ENCODE assay signal across 22 cellular contexts in the genomic region with DNA sequence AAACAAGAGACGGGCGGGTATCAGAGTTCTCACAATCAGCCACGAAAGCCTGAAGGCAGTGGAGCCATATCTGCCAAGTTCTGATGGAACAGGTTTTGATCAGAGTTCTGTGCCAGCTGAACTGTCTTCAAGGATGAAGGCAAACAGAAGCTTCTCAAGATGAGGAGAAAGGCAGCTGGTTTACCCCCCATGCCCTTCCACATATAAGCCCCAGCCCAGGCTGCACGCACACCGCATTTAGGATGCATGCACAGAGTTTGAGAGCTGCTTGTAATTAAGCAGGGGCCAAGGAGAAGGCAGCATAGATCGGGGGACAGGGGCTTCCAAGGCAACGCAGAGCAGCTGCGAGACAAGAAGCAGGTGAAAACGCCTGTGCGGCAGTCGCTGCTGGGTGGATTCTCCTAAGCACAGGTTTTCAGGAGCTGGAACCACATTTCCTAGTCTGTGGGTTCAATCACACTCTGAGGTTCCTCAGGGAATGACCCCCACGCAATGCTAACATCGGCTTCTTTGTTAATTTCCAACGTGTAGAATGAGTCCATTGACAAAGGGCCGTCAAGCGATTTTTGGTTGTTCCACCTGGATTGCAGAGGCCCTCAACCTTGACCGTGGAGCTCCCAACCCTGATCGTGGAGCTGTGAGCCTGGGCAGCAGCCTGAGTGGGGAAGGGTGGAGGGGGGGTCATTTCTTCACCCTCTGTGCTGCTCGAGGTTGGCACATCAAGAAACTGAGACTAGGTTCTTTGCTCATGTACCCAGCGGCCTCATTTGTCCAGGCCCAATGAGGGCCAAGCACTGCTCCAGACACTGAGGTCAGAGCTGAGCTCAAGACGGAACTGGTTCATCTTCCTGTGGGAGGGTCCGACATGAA.
DNase-seq lines count a peak whose midpoint lies in the region; ATAC-seq, FAIRE-seq and TF ChIP-seq lines count a peak whose summit lies in the region.
"Had no signal": no experiment of that assay in that cellular context is flagged by ENCODE, and none has a peak within 500 bp of the region (broad histone marks: within the 10 kb centered on the region; RNA-seq: fewer than 3 reads in every experiment).

No MANE protein-coding gene starts in this region.

- ATAC-seq in right lobe of liver (no peak), HepG2 (no peak), aorta (ENCODE audit: low FRiP score) (no peak)
- ATAC-seq: activated T-cell treated with anti-CD3 and anti-CD28 coated beads, Interleukin-2, amount 50 U/mL, for 4 hours; CD8-positive, alpha-beta T cell; foreskin keratinocyte; naive thymus-derived CD4-positive, alpha-beta T cell; Panc1; stimulated activated effector memory CD8-positive, alpha-beta T cell treated with anti-CD3 and anti-CD28 coated beads, Interleukin-12 subunit alpha, Interleukin-12 subunit beta, amount 100 ng/mL, for 72 hours had no signal

- peak in 2 of 3 donors; percentile 27 to 44 for DNase-seq in right lobe of liver
- no peak for DNase-seq in HepG2 (ENCODE audit: low spot score)
- peak in 1 of 2 experiments; percentile 37 for DNase-seq in H1 (ENCODE audit: low read depth in 1 of 2, low spot score in 2 of 2)
- peak; percentile 69 for DNase-seq in osteoblast (ENCODE audit: insufficient read length, low spot score, missing footprints)
- DNase-seq in aorta = peak; percentile 19 to 21
- DNase-seq in A172 (ENCODE audit: low spot score) = no peak
- no peak for DNase-seq in DMS 273 (lab: John Stamatoyannopoulos, UW; ENCODE audit: unreplicated experiment)
- DNase-seq in occipital lobe (lab: John Stamatoyannopoulos, UW) = no peak
- DNase-seq: activated CD8-positive, alpha-beta memory T cell treated with anti-CD3 and anti-CD28 coated beads for 24 hours; activated T-cell treated with anti-CD3 and anti-CD28 coated beads, Interleukin-2, amount 50 U/mL, for 4 hours; cerebellar nuclear complex; DMS53; foreskin keratinocyte; hippocampal formation; MG63; NCI-H1436; NCI-H524 treated with DMSO at 0.1 percent for 48 hours had no signal

- H2AFZ ChIP-seq in HepG2 (ENCODE audit: low read length) (no peak overlapping the region), H1 (ENCODE audit: low read length) (no peak overlapping the region), osteoblast (ENCODE audit: low read length) (no peak overlapping the region)

- H3K79me1 ChIP-seq in H1 (ENCODE audit: low read depth, low read length) = no peaks in the 10 kb centered on the region

- TF ChIP-seq CTCF in right lobe of liver (IDR thresholded peaks at IDR 0.05) (no peak), HepG2 (CRISPR knock-in tag; IDR thresholded peaks at IDR 0.05) (no peak), H1 (IDR thresholded peaks at IDR 0.05; ENCODE audit: control extremely low read depth in 1 of 3, insufficient read depth in 1 of 3, low read depth in 1 of 3, low read length in 3 of 3) (no peak), osteoblast (IDR thresholded peaks at IDR 0.05; ENCODE audit: extremely low read depth, low read depth, low read length) (no peak)

- intact Hi-C loops in right lobe of liver (cut with DNase I) (no loop called here), HepG2 (cut with micrococcal nuclease; ENCODE audit: unreplicated experiment) (no loop called here), aorta (cut with DNase I) (no loop called here)

- H4K8ac ChIP-seq in H1 (ENCODE audit: extremely low read depth, insufficient read depth, low read length) = peak overlapping the region; percentile 12; the same call in 1 of the 2 replicates

- no peaks in the 10 kb centered on the region for H4K20me1 ChIP-seq in HepG2 (ENCODE audit: insufficient read depth, low read length)
- H4K20me1 ChIP-seq in H1 (replicated peaks in 1 of 2; ENCODE audit: control insufficient read depth in 1 of 2, insufficient read depth in 2 of 2, low read length in 2 of 2) = no peaks in the 10 kb centered on the region
- no peaks in the 10 kb centered on the region for H4K20me1 ChIP-seq in osteoblast (ENCODE audit: insufficient read depth, low read length)

- FAIRE-seq in HepG2 (lab: Jason Lieb, UNC) = no peak
- FAIRE-seq in H1 (lab: Jason Lieb, UNC) = no peak

- H3K27me3 ChIP-seq in right lobe of liver (no peaks in the 10 kb centered on the region), HepG2 (ENCODE audit: control insufficient read depth in 1 of 2, insufficient read depth in 2 of 2, low read length in 2 of 2) (peaks cover 7 to 47% of the 10 kb centered on the region in 2 experiments), H1 (replicated peaks in 1 of 4; ENCODE audit: control insufficient read depth in 3 of 4, extremely low read depth in 1 of 4, insufficient read depth in 3 of 4, low read length in 3 of 4) (peaks cover 0 to 2% (median 0%) of the 10 kb centered on the region in 4 experiments; a peak in 1 of 7 replicates), osteoblast (ENCODE audit: insufficient read depth, low read length) (no peaks in the 10 kb centered on the region), aorta (ENCODE audit: control insufficient read depth in 1 of 2, insufficient read depth in 2 of 2, low read length in 1 of 2) (no peaks in the 10 kb centered on the region)
- H3K27me3 ChIP-seq: ascending aorta, MG63 had no signal

- no peak overlapping the region for H4K91ac ChIP-seq in H1 (replicated peaks; ENCODE audit: insufficient read length, low read length)

- H3K79me2 ChIP-seq in HepG2 (ENCODE audit: insufficient read depth, low read length) (no peaks in the 10 kb centered on the region), H1 (ENCODE audit: control insufficient read depth in 1 of 2, insufficient read depth in 2 of 2, low read length in 2 of 2) (no peaks in the 10 kb centered on the region), osteoblast (ENCODE audit: insufficient read depth, low read length) (no peaks in the 10 kb centered on the region)

- no peak overlapping the region for H2AK5ac ChIP-seq in H1 (ENCODE audit: low read depth, low read length)

- POLR2A ChIA-PET in HepG2 (lab: Yijun Ruan, JAX) (no interaction called here), H1 (lab: Charles Lee; ENCODE audit: partially characterized antibody) (interaction anchor here (0.5 kb wide), 1 partner anchor 264 kb away, joined by 3 read pairs; no protein-coding TSS in a partner anchor)

- no peak overlapping the region for H3K18ac ChIP-seq in H1 (ENCODE audit: extremely low read depth, low read length)

- H3K4me3 ChIP-seq in right lobe of liver = no peak overlapping the region
- no peak overlapping the region for H3K4me3 ChIP-seq in HepG2 (replicated peaks in 1 of 3; ENCODE audit: insufficient read depth in 1 of 3, low read depth in 2 of 3, low read length in 3 of 3)
- H3K4me3 ChIP-seq in H1 (ENCODE audit: extremely low read depth in 1 of 4, insufficient read depth in 2 of 4, low read depth in 3 of 4, low read length in 4 of 4) = no peak overlapping the region
- H3K4me3 ChIP-seq in osteoblast (ENCODE audit: insufficient read depth, low read length) = no peak overlapping the region
- no peak overlapping the region for H3K4me3 ChIP-seq in aorta (ENCODE audit: low read length in 2 of 2)
- H3K4me3 ChIP-seq: ascending aorta, MG63 had no signal

- no peak overlapping the region for H3K14ac ChIP-seq in H1 (ENCODE audit: insufficient read length)

- H2BK12ac ChIP-seq in H1 (ENCODE audit: low read depth, low read length) = 0 out of 2 replicates have a peak overlapping the region, but pooled peaks have one; percentile 27

- H2BK20ac ChIP-seq in H1 (ENCODE audit: low read length) = no peak overlapping the region

- no TSS peak for BruUV-seq in HepG2 (replicated peaks; lab: Mats Ljungman, UMichigan)

- no peak overlapping the region for H3K27ac ChIP-seq in right lobe of liver
- no peak overlapping the region for H3K27ac ChIP-seq in HepG2 (ENCODE audit: extremely low read length, insufficient read depth, low read length)
- H3K27ac ChIP-seq in H1 (ENCODE audit: low read depth, low read length) = no peak overlapping the region
- H3K27ac ChIP-seq in osteoblast (ENCODE audit: low read depth, low read length) = no peak overlapping the region
- no peak overlapping the region for H3K27ac ChIP-seq in aorta (ENCODE audit: low read depth in 1 of 2, low read length in 2 of 2)
- H3K27ac ChIP-seq: ascending aorta, foreskin keratinocyte had no signal

- no peaks in the 10 kb centered on the region for H3K9me3 ChIP-seq in right lobe of liver
- H3K9me3 ChIP-seq in HepG2 (ENCODE audit: low read length) = no peaks in the 10 kb centered on the region
- no peaks in the 10 kb centered on the region for H3K9me3 ChIP-seq in H1 (ENCODE audit: insufficient read depth in 2 of 2, low read depth in 1 of 2, low read length in 1 of 2)
- H3K9me3 ChIP-seq in osteoblast (ENCODE audit: low read depth, low read length) = no peaks in the 10 kb centered on the region
- no peaks in the 10 kb centered on the region for H3K9me3 ChIP-seq in aorta (ENCODE audit: control insufficient read depth, low read length)
- H3K9me3 ChIP-seq: ascending aorta, MG63 had no signal

- H2BK15ac ChIP-seq in H1 (ENCODE audit: low read length) = no peak overlapping the region

- no peak for TF ChIP-seq POLR2A in right lobe of liver (IDR thresholded peaks at IDR 0.05)
- no peak for TF ChIP-seq POLR2A in HepG2 (IDR thresholded peaks at IDR 0.05; ENCODE audit: insufficient read depth in 1 of 2, low read depth in 2 of 2, low read length in 2 of 2)
- no peak for TF ChIP-seq POLR2A in H1 (IDR thresholded peaks at IDR 0.05; ENCODE audit: control extremely low read depth in 1 of 2, low read depth in 2 of 2, low read length in 2 of 2)

- in situ Hi-C loops in HepG2 (cut with HindIII; ENCODE audit: extremely low pct_ligation_motif_present, low pct_unique_long_range_greater_than_20kb) = no loop called here

- no peak overlapping the region for H2BK5ac ChIP-seq in H1 (ENCODE audit: low read depth, low read length)

- H4K5ac ChIP-seq in H1 (ENCODE audit: insufficient read length, low read depth, low read length) = no peak overlapping the region

- 62% methylated on average over 6 of the region's 22 CpGs for WGBS in right lobe of liver (ENCODE audit: insufficient coverage, low coverage, low lambda C conversion rate, missing lambda C conversion rate)
- 45% methylated on average over 16 of the region's 22 CpGs for WGBS in HepG2 (ENCODE audit: low lambda C conversion rate)
- 83% methylated on average over 22 of the region's 22 CpGs; no CpG with 5 or more reads in 1 of the 2 experiments for WGBS in H1 (ENCODE audit: extremely low coverage in 1 of 2, insufficient coverage in 1 of 2, insufficient read length in 1 of 2, insufficient replicate concordance in 2 of 2, low coverage in 1 of 2, low lambda C conversion rate in 2 of 2, missing lambda C conversion rate in 1 of 2), 2 experiments
- 88 to 91% methylated on average over 22 of the region's 22 CpGs for WGBS in aorta, 2 donors

- H3K4me2 ChIP-seq in HepG2 (ENCODE audit: low read depth, low read length) (no peak overlapping the region), H1 (ENCODE audit: insufficient read depth in 1 of 2, low read depth in 2 of 2, low read length in 2 of 2) (no peak overlapping the region), osteoblast (ENCODE audit: insufficient read depth, low read length) (no peak overlapping the region)

- H2BK120ac ChIP-seq in H1 (replicated peaks; ENCODE audit: low read depth, low read length) = no peak overlapping the region

- no peak overlapping the region for H3K23ac ChIP-seq in H1 (ENCODE audit: insufficient read length)

- TF ChIP-seq RAD21 in HepG2 (CRISPR knock-in tag; IDR thresholded peaks at IDR 0.05) = no peak
- TF ChIP-seq RAD21 in H1 (IDR thresholded peaks at IDR 0.05 in 1 of 2, conservative IDR thresholded peaks at IDR 0.05 in 1 of 2; ENCODE audit: low read depth in 2 of 2, low read length in 2 of 2) = no peak

- TF ChIP-seq EP300 in HepG2 (IDR thresholded peaks at IDR 0.05; ENCODE audit: low read depth in 2 of 2, low read length in 2 of 2) = no peak
- TF ChIP-seq EP300 in HepG2 (CRISPR knock-in tag; IDR thresholded peaks at IDR 0.05; ENCODE audit: borderline replicate concordance) = no peak
- TF ChIP-seq EP300 in H1 (IDR thresholded peaks at IDR 0.05; ENCODE audit: borderline replicate concordance in 1 of 2, low read depth in 2 of 2, low read length in 2 of 2) = no peak

- H3K9ac ChIP-seq in HepG2 (ENCODE audit: insufficient read depth, low read depth, low read length) = no peak overlapping the region
- H3K9ac ChIP-seq in H1 (replicated peaks in 1 of 4; ENCODE audit: extremely low read depth in 1 of 4, low read depth in 3 of 4, low read length in 3 of 4) = no peak overlapping the region

- no peaks in the 10 kb centered on the region for H3K23me2 ChIP-seq in H1 (ENCODE audit: low read depth, low read length)

- no peak overlapping the region for H3K56ac ChIP-seq in H1 (replicated peaks; ENCODE audit: insufficient read length, low read depth, low read length)

- CTCF ChIA-PET in HepG2 (lab: Yijun Ruan, JAX; ENCODE audit: low intra/inter-chr PET ratio, low total read pairs) (no interaction called here), H1 (lab: Charles Lee; ENCODE audit: partially characterized antibody) (interaction anchor here (0.6 to 2.8 kb wide), 8 partner anchors 8 to 1470 kb away, joined by 3 to 9 read pairs (median 3); no protein-coding TSS in a partner anchor)

- H3K36me3 ChIP-seq in right lobe of liver (no peaks in the 10 kb centered on the region), HepG2 (replicated peaks in 1 of 2; ENCODE audit: control insufficient read depth in 1 of 2, insufficient read depth in 2 of 2, low read length in 2 of 2) (no peaks in the 10 kb centered on the region), H1 (ENCODE audit: control insufficient read depth in 2 of 4, insufficient read depth in 4 of 4, low read length in 3 of 4) (no peaks in the 10 kb centered on the region), osteoblast (ENCODE audit: insufficient read depth, low read length) (no peaks in the 10 kb centered on the region), aorta (ENCODE audit: control insufficient read depth in 1 of 2, insufficient read depth in 2 of 2, low read length in 1 of 2) (no peaks in the 10 kb centered on the region)
- H3K36me3 ChIP-seq: ascending aorta, MG63 had no signal

- H3K4ac ChIP-seq in H1 (replicated peaks; ENCODE audit: insufficient read length, low read depth, low read length) = no peak overlapping the region

- H3K4me1 ChIP-seq in right lobe of liver = no peaks in the 10 kb centered on the region
- H3K4me1 ChIP-seq in HepG2 (ENCODE audit: insufficient read depth, low read length) = no peaks in the 10 kb centered on the region
- peaks cover 0 to 6% (median 2%) of the 10 kb centered on the region in 4 experiments; a peak in 5 of 7 replicates for H3K4me1 ChIP-seq in H1 (replicated peaks in 1 of 4; ENCODE audit: control insufficient read depth in 3 of 4, insufficient read depth in 4 of 4, low read length in 3 of 4)
- H3K4me1 ChIP-seq in osteoblast (ENCODE audit: insufficient read depth, low read length) = no peaks in the 10 kb centered on the region
- H3K4me1 ChIP-seq in aorta (ENCODE audit: control insufficient read depth in 1 of 2, insufficient read depth in 2 of 2, low read length in 2 of 2) = no peaks in the 10 kb centered on the region
- H3K4me1 ChIP-seq: ascending aorta, foreskin keratinocyte had no signal

Comparison
In these comparisons a context has a peak if more than half of its experiments do, and no peak if none do; other contexts are left out.
1. DNase-seq: peak in right lobe of liver (2 of 3), osteoblast (single experiment) and aorta (2 of 2); none in HepG2 (single experiment), A172 (single experiment), DMS 273 (single experiment) and occipital lobe (single experiment).